Comparison of ENCODE assay signal across 26 cellular contexts in genomic region chr11:130272336-130272735, GRCh38.
"Had no signal": no experiment of that assay in that cellular context is flagged by ENCODE, and none has a peak within 500 bp of the region (broad histone marks: within the 10 kb centered on the region; RNA-seq: fewer than 3 reads in every experiment).

No MANE protein-coding gene starts in this region.

- H3K36me3 Mint-ChIP-seq: natural killer cell had no signal

- ATAC-seq: effector memory CD8-positive, alpha-beta T cell; foreskin keratinocyte; gastroesophageal sphincter; heart right ventricle; left colon; left ventricle myocardium superior; lower lobe of right lung; natural killer cell; psoas muscle; right cardiac atrium; stimulated activated effector memory CD8-positive, alpha-beta T cell treated with anti-CD3 and anti-CD28 coated beads, Interleukin-12 subunit alpha, Interleukin-12 subunit beta, amount 100 ng/mL, for 72 hours had no signal

- H3K27ac Mint-ChIP-seq: stimulated activated effector memory CD8-positive, alpha-beta T cell treated with anti-CD3 and anti-CD28 coated beads, Interleukin-12 subunit alpha, Interleukin-12 subunit beta, amount 100 ng/mL, for 72 hours had no signal

- DNase-seq: cortex of kidney; effector memory CD8-positive, alpha-beta T cell; foreskin keratinocyte; heart right ventricle; hippocampal formation; kidney glomerular epithelial cell; left colon; left ventricle myocardium superior; lower lobe of right lung; natural killer cell; occipital lobe; ovary; posterior cingulate gyrus; psoas muscle; right cardiac atrium; sigmoid colon; stimulated activated CD4-positive, alpha-beta T cell treated with anti-CD3 and anti-CD28 coated beads, Interleukin-2, amount 100 ng/mL, for 24 hours; stimulated activated CD4-positive, alpha-beta T cell treated with anti-CD3 and anti-CD28 coated beads, Interleukin-4, amount 100 ng/mL, for 24 hours; stimulated activated naive CD4-positive, alpha-beta T cell treated with Interleukin-2 at 50 U/mL for 16 hours; stomach; thyroid gland; trophoblast cell had no signal

- H3K27me3 ChIP-seq: foreskin keratinocyte, gastroesophageal sphincter, heart right ventricle, ovary, sigmoid colon, stomach, thyroid gland, vagina had no signal

- H3K9me3 ChIP-seq: gastroesophageal sphincter, ovary, psoas muscle, sigmoid colon, stomach, thyroid gland, vagina had no signal

- H3K27me3 Mint-ChIP-seq: effector memory CD8-positive, alpha-beta T cell had no signal

- H3K27ac ChIP-seq: foreskin keratinocyte, gastroesophageal sphincter, heart right ventricle, lower lobe of right lung, ovary, psoas muscle, sigmoid colon, stomach, thyroid gland, vagina had no signal

- H3K4me3 ChIP-seq: gastroesophageal sphincter, heart right ventricle, lower lobe of right lung, ovary, psoas muscle, sigmoid colon, stomach, thyroid gland, vagina had no signal

- H3K36me3 ChIP-seq: lower lobe of right lung, ovary had no signal

- FAIRE-seq: islet of Langerhans had no signal

- H3K4me3 Mint-ChIP-seq: effector memory CD8-positive, alpha-beta T cell; natural killer cell; stimulated activated effector memory CD8-positive, alpha-beta T cell treated with anti-CD3 and anti-CD28 coated beads, Interleukin-12 subunit alpha, Interleukin-12 subunit beta, amount 100 ng/mL, for 72 hours had no signal

- H3K9me3 Mint-ChIP-seq: effector memory CD8-positive, alpha-beta T cell; natural killer cell; stimulated activated effector memory CD8-positive, alpha-beta T cell treated with anti-CD3 and anti-CD28 coated beads, Interleukin-12 subunit alpha, Interleukin-12 subunit beta, amount 100 ng/mL, for 72 hours had no signal

- H3K4me1 ChIP-seq: foreskin keratinocyte, lower lobe of right lung, psoas muscle, sigmoid colon, stomach, thyroid gland had no signal
